In genomic region chr11:116446542-116446941, GRCh38 we compare ENCODE assay signal across 15 cellular contexts.
DNase-seq lines count a peak whose midpoint lies in the region; ATAC-seq and TF ChIP-seq lines count a peak whose summit lies in the region.
"Had no signal": no experiment of that assay in that cellular context is flagged by ENCODE, and none has a peak within 500 bp of the region (broad histone marks: within the 10 kb centered on the region; RNA-seq: fewer than 3 reads in every experiment).

No MANE protein-coding gene starts in this region.

- H3K4ac ChIP-seq in mesenchymal stem cell (ENCODE audit: low read depth in 1 of 2, low read length in 2 of 2) = no peak overlapping the region

- no peaks in the 10 kb centered on the region for H3K9me3 ChIP-seq in HAP-1
- H3K9me3 ChIP-seq in iPS DF 6.9 (ENCODE audit: control insufficient read depth, insufficient read depth, low read length) = no peaks in the 10 kb centered on the region
- no peaks in the 10 kb centered on the region for H3K9me3 ChIP-seq in neural progenitor cell (ENCODE audit: low read depth)
- peaks cover 2% of the 10 kb centered on the region for H3K9me3 ChIP-seq in mesenchymal stem cell (ENCODE audit: control insufficient read depth, low read length)

- H3K27ac ChIP-seq in iPS DF 6.9 (ENCODE audit: low read length) (peak overlapping the region; percentile 16), neural progenitor cell (no peak overlapping the region), mesenchymal stem cell (ENCODE audit: low read length, poor library complexity, severe bottlenecking) (no peak overlapping the region)
- H3K27ac ChIP-seq: A549, C4-2B had no signal

- H3K36me3 Mint-ChIP-seq in WTC11 (peaks cover 59% of the 10 kb centered on the region), neural progenitor cell (peaks cover 6% of the 10 kb centered on the region), osteocyte (ENCODE audit: unreplicated experiment) (no peaks in the 10 kb centered on the region), mesothelial cell of epicardium (no peaks in the 10 kb centered on the region)
- H3K36me3 Mint-ChIP-seq: CD4-positive, alpha-beta memory T cell; IgD-negative memory B cell had no signal

- H3K27me3 Mint-ChIP-seq in WTC11 (ENCODE audit: low read depth) = peaks cover 5% of the 10 kb centered on the region
- H3K27me3 Mint-ChIP-seq in neural progenitor cell (ENCODE audit: insufficient read depth, low read depth) = peaks cover 26% of the 10 kb centered on the region
- peaks cover 2% of the 10 kb centered on the region for H3K27me3 Mint-ChIP-seq in osteocyte (ENCODE audit: unreplicated experiment)
- H3K27me3 Mint-ChIP-seq in mesothelial cell of epicardium (ENCODE audit: low read depth) = peaks cover 31% of the 10 kb centered on the region

- peaks cover 3% of the 10 kb centered on the region for H4K20me1 ChIP-seq in neural progenitor cell (ENCODE audit: low read depth)

- H3K4me1 ChIP-seq in HAP-1 = peaks cover 36% of the 10 kb centered on the region
- H3K4me1 ChIP-seq in iPS DF 6.9 (ENCODE audit: control insufficient read depth, insufficient read depth, low read length) = 0 out of 2 replicates have a peak, but pooled peaks cover 2% of the 10 kb centered on the region
- H3K4me1 ChIP-seq in neural progenitor cell = peaks cover 17% of the 10 kb centered on the region
- H3K4me1 ChIP-seq in mesenchymal stem cell (ENCODE audit: control insufficient read depth, insufficient read depth, low read depth, low read length) = no peaks in the 10 kb centered on the region
- H3K4me1 ChIP-seq: A549, BE2C had no signal

- no peak overlapping the region for H4K8ac ChIP-seq in mesenchymal stem cell (ENCODE audit: low read length)

- in situ Hi-C loops in HAP-1 (cut with MboI; ENCODE audit: low sequenced_read_pairs) = no loop called here

- no peak overlapping the region for H3K14ac ChIP-seq in mesenchymal stem cell (ENCODE audit: low read length in 2 of 2)

- H3K27ac Mint-ChIP-seq in WTC11 (peak overlapping the region; percentile 83), neural progenitor cell (peak overlapping the region; percentile 6), osteocyte (ENCODE audit: unreplicated experiment) (no peak overlapping the region), mesothelial cell of epicardium (no peak overlapping the region)
- H3K27ac Mint-ChIP-seq: CD4-positive, alpha-beta memory T cell; IgD-negative memory B cell had no signal

- H3K4me2 ChIP-seq in neural progenitor cell (no peak overlapping the region), mesenchymal stem cell (ENCODE audit: low read length, poor library complexity, severe bottlenecking) (no peak overlapping the region)
- H3K4me2 ChIP-seq: A549 had no signal

- H2AFZ ChIP-seq in neural progenitor cell (replicated peaks) (no peak overlapping the region), mesenchymal stem cell (ENCODE audit: low read depth, low read length) (no peak overlapping the region)

- DNase-seq in HAP-1 (ENCODE audit: low spot score in 2 of 2) = peak; percentile 60 to 88
- DNase-seq in WTC11 (ENCODE audit: low spot score) = no peak
- DNase-seq in iPS DF 6.9 (ENCODE audit: low read depth, low spot score) = no peak
- DNase-seq in neural progenitor cell (ENCODE audit: low spot score) = no peak
- no peak for DNase-seq in mesenchymal stem cell
- DNase-seq in osteocyte (ENCODE audit: extremely low spot score, unreplicated experiment) = no peak
- no peak for DNase-seq in mesothelial cell of epicardium (ENCODE audit: low spot score in 2 of 2, unreplicated experiment in 2 of 2)
- DNase-seq: BE2C; CD4-positive, alpha-beta memory T cell; DMS79; KG1 had no signal

- H2BK15ac ChIP-seq in mesenchymal stem cell (ENCODE audit: low read depth, poor library complexity, severe bottlenecking) = no peak overlapping the region

- H2BK12ac ChIP-seq in mesenchymal stem cell (ENCODE audit: low read length in 2 of 2) = no peak overlapping the region

- H3K79me1 ChIP-seq in mesenchymal stem cell (replicated peaks; ENCODE audit: low read length, poor library complexity, severe bottlenecking) = no peaks in the 10 kb centered on the region

- H4K91ac ChIP-seq in mesenchymal stem cell (ENCODE audit: low read length) = no peak overlapping the region

- peaks cover 56% of the 10 kb centered on the region for H3K4me1 Mint-ChIP-seq in WTC11
- H3K4me1 Mint-ChIP-seq in neural progenitor cell = peaks cover 22% of the 10 kb centered on the region
- no peaks in the 10 kb centered on the region for H3K4me1 Mint-ChIP-seq in osteocyte (ENCODE audit: unreplicated experiment)
- H3K4me1 Mint-ChIP-seq in mesothelial cell of epicardium = no peaks in the 10 kb centered on the region
- H3K4me1 Mint-ChIP-seq: CD4-positive, alpha-beta memory T cell; IgD-negative memory B cell had no signal

- H3K36me3 ChIP-seq in HAP-1 (replicated peaks) = no peaks in the 10 kb centered on the region
- H3K36me3 ChIP-seq in iPS DF 6.9 (ENCODE audit: control insufficient read depth, insufficient read depth, low read length) = no peaks in the 10 kb centered on the region
- H3K36me3 ChIP-seq in neural progenitor cell = no peaks in the 10 kb centered on the region
- H3K36me3 ChIP-seq in mesenchymal stem cell (ENCODE audit: control insufficient read depth in 1 of 2, insufficient read depth in 2 of 2, low read depth in 1 of 2, low read length in 2 of 2) = no peaks in the 10 kb centered on the region
- H3K36me3 ChIP-seq: BE2C had no signal

- H3K79me2 ChIP-seq in neural progenitor cell (ENCODE audit: low read depth) = no peaks in the 10 kb centered on the region

- POLR2A ChIA-PET in WTC11 (lab: Charles Lee) = no interaction called here

- TF ChIP-seq CTCF in WTC11 (IDR thresholded peaks at IDR 0.05) = no peak
- no peak for TF ChIP-seq CTCF in neural progenitor cell (IDR thresholded peaks at IDR 0.05)
- TF ChIP-seq CTCF in osteocyte (IDR thresholded peaks at IDR 0.05) = no peak
- TF ChIP-seq CTCF in mesothelial cell of epicardium (IDR thresholded peaks at IDR 0.05; ENCODE audit: unreplicated experiment) = no peak

- H2AK5ac ChIP-seq in mesenchymal stem cell (ENCODE audit: low read length, severe bottlenecking) = no peak overlapping the region

- H3K4me3 Mint-ChIP-seq in WTC11 (peak overlapping the region; percentile 4; the same call in 1 of the 2 replicates), neural progenitor cell (no peak overlapping the region), osteocyte (ENCODE audit: unreplicated experiment) (no peak overlapping the region), mesothelial cell of epicardium (no peak overlapping the region)
- H3K4me3 Mint-ChIP-seq: CD4-positive, alpha-beta memory T cell; IgD-negative memory B cell had no signal

- no peak overlapping the region for H3K23ac ChIP-seq in mesenchymal stem cell (ENCODE audit: low read length in 2 of 2)

- no peak overlapping the region for H3K18ac ChIP-seq in mesenchymal stem cell (ENCODE audit: low read depth in 1 of 2, low read length in 2 of 2)

- H3F3A ChIP-seq in neural progenitor cell (ENCODE audit: low read depth) = peaks cover 22% of the 10 kb centered on the region

- WGBS in iPS DF 6.9 (ENCODE audit: insufficient coverage, insufficient read length) = no CpG with 5 or more reads among the region's 2 CpGs
- WGBS in mesenchymal stem cell = 41% methylated on average over 2 of the region's 2 CpGs

- CTCF ChIA-PET in WTC11 (lab: Charles Lee) = interaction anchor here (0.7 to 3.2 kb wide), 10 partner anchors 8 to 230 kb away, joined by 3 to 25 read pairs (median 9); no protein-coding TSS in a partner anchor

- H3K9ac ChIP-seq in neural progenitor cell (no peak overlapping the region), mesenchymal stem cell (ENCODE audit: low read length) (no peak overlapping the region)

- H2BK5ac ChIP-seq in mesenchymal stem cell (ENCODE audit: low read depth, low read length, poor library complexity, severe bottlenecking) = no peak overlapping the region

- H3K4me3 ChIP-seq in HAP-1 = no peak overlapping the region
- no peak overlapping the region for H3K4me3 ChIP-seq in iPS DF 6.9 (ENCODE audit: low read length)
- no peak overlapping the region for H3K4me3 ChIP-seq in neural progenitor cell
- no peak overlapping the region for H3K4me3 ChIP-seq in mesenchymal stem cell (ENCODE audit: insufficient read depth in 1 of 2, low read depth in 1 of 2, low read length in 2 of 2)
- H3K4me3 ChIP-seq: A549 had no signal

- H3K27me3 ChIP-seq in HAP-1 (ENCODE audit: low read depth) (no peaks in the 10 kb centered on the region), iPS DF 6.9 (ENCODE audit: control insufficient read depth, insufficient read depth, low read length) (no peaks in the 10 kb centered on the region), neural progenitor cell (no peaks in the 10 kb centered on the region), mesenchymal stem cell (ENCODE audit: control insufficient read depth in 1 of 2, insufficient read depth in 1 of 2, low read length in 2 of 2) (no peaks in the 10 kb centered on the region)
- H3K27me3 ChIP-seq: BE2C had no signal

- H3K9me3 Mint-ChIP-seq in WTC11 = peaks cover 42% of the 10 kb centered on the region
- H3K9me3 Mint-ChIP-seq in neural progenitor cell = peaks cover 35% of the 10 kb centered on the region
- peaks cover 11% of the 10 kb centered on the region for H3K9me3 Mint-ChIP-seq in osteocyte (ENCODE audit: unreplicated experiment)
- H3K9me3 Mint-ChIP-seq in mesothelial cell of epicardium = peaks cover 23% of the 10 kb centered on the region

- H2BK120ac ChIP-seq in mesenchymal stem cell (ENCODE audit: low read depth, low read length) = no peak overlapping the region

- ATAC-seq in WTC11 = no peak
- no peak for ATAC-seq in GM21526 (IDR thresholded peaks at IDR 0.05; ENCODE audit: low FRiP score, unreplicated experiment)
- ATAC-seq: A549 had no signal

TF ChIP-seq in WTC11, 78 proteins besides CTCF, POLR2A, EP300 and RAD21 (continues in another document):
- TF ChIP-seq ZNF138 (CRISPR knock-in tag; conservative IDR thresholded peaks at IDR 0.05) (no peak), GRHL2 (CRISPR knock-in tag; IDR thresholded peaks at IDR 0.05; ENCODE audit: insufficient replicate concordance, severe bottlenecking) (no peak), ATF3 (CRISPR knock-in tag; conservative IDR thresholded peaks at IDR 0.05) (no peak), SOX15 (CRISPR knock-in tag; IDR thresholded peaks at IDR 0.05) (no peak), NFATC4 (CRISPR knock-in tag; IDR thresholded peaks at IDR 0.05) (no peak), ATF1 (CRISPR knock-in tag; IDR thresholded peaks at IDR 0.05) (no peak), JUN (CRISPR knock-in tag; IDR thresholded peaks at IDR 0.05) (no peak)

Comparison
In these comparisons a context has a peak if more than half of its experiments do, and no peak if none do; other contexts are left out.
1. DNase-seq: peak in HAP-1 (2 of 2); none in WTC11 (single experiment), iPS DF 6.9 (single experiment), neural progenitor cell (single experiment), mesenchymal stem cell (single experiment), osteocyte (single experiment) and mesothelial cell of epicardium (0 of 2).
2. H3K27ac Mint-ChIP-seq: peak in WTC11 (single experiment) and neural progenitor cell (single experiment); none in osteocyte (single experiment) and mesothelial cell of epicardium (single experiment).